1 cellular context compared by ENCODE assay signal in the genomic region with DNA sequence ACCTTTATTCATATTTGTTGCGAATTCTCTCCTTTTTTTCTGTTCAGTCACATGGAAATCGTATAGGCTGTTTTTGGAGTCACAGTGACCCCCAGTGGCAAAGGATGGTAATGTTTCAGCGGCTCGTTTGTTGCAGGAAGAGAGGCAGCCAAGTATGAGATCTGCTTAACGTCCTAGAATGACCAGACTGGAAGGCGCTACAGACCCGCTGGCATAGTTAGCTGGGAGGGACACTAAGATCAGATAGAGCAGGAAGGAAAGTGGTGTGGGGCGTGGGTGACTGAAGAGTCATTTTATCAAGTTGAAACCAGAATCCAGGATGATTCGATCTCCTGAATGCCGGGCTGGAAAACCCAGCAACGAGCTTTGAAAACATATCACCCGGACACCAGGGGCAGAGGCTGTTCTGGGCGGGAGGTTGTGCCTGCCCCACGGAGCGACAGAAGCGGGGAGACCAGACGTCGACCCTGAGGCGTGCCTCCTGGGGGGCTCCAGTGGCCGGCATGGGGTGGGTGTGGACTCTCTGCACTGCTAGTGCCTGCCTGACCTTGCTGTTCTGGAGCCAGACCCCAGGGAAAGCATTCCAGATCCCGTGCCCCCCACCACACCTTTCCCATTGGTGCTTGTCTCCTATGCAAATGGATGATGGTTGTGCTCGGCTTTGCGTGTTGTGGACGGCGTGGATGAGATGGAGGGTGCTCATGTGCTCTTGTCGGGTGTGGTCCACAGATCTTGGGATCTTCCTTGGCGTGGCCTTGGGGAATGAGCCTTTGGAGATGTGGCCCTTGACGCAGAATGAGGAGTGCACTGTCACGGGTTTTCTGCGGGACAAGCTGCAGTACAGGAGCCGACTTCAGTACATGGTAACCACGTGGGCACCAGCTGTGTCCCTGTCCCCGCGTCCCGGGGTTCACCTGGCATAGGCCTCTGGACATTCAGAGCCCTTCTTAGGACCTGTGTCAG.
TF ChIP-seq lines count a peak whose summit lies in the region.

No MANE protein-coding gene starts in this region.

TF ChIP-seq in K562, 482 proteins besides CTCF, POLR2A, EP300 and RAD21 (continued from another document and continues in another):
- TF ChIP-seq, protein P1, sequence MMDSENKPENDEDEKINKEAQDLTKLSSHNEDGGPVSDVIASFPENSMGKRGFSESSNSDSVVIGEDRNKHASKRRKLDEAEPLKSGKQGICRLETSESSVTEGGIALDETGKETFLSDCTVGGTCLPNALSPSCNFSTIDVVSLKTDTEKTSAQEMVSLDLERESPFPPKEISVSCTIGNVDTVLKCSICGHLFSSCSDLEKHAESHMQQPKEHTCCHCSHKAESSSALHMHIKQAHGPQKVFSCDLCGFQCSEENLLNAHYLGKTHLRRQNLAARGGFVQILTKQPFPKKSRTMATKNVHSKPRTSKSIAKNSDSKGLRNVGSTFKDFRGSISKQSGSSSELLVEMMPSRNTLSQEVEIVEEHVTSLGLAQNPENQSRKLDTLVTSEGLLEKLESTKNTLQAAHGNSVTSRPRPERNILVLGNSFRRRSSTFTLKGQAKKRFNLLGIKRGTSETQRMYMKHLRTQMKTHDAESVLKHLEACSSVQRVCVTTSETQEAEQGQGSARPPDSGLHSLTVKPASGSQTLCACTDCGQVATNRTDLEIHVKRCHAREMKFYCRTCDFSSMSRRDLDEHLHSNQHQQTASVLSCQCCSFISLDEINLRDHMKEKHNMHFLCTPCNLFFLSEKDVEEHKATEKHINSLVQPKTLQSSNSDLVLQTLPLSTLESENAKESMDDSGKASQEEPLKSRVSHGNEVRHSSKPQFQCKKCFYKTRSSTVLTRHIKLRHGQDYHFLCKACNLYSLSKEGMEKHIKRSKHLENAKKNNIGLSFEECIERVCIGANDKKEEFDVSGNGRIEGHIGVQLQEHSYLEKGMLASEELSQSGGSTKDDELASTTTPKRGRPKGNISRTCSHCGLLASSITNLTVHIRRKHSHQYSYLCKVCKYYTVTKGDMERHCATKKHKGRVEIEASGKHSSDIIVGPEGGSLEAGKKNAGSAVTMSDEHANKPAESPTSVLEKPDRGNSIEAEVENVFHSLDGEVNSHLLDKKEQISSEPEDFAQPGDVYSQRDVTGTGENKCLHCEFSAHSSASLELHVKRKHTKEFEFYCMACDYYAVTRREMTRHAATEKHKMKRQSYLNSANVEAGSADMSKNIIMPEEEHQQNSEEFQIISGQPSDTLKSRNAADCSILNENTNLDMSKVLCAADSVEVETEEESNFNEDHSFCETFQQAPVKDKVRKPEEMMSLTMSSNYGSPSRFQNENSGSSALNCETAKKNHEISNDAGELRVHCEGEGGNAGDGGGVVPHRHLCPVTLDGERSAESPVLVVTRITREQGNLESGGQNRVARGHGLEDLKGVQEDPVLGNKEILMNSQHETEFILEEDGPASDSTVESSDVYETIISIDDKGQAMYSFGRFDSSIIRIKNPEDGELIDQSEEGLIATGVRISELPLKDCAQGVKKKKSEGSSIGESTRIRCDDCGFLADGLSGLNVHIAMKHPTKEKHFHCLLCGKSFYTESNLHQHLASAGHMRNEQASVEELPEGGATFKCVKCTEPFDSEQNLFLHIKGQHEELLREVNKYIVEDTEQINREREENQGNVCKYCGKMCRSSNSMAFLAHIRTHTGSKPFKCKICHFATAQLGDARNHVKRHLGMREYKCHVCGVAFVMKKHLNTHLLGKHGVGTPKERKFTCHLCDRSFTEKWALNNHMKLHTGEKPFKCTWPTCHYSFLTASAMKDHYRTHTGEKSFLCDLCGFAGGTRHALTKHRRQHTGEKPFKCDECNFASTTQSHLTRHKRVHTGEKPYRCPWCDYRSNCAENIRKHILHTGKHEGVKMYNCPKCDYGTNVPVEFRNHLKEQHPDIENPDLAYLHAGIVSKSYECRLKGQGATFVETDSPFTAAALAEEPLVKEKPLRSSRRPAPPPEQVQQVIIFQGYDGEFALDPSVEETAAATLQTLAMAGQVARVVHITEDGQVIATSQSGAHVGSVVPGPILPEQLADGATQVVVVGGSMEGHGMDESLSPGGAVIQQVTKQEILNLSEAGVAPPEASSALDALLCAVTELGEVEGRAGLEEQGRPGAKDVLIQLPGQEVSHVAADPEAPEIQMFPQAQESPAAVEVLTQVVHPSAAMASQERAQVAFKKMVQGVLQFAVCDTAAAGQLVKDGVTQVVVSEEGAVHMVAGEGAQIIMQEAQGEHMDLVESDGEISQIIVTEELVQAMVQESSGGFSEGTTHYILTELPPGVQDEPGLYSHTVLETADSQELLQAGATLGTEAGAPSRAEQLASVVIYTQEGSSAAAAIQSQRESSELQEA (IDR thresholded peaks at IDR 0.05; ENCODE audit: low read depth) = no peak
- peak; percentile 38; the same call in 1 of the 2 replicates for TF ChIP-seq SMAD4 (CRISPR knock-in tag; conservative IDR thresholded peaks at IDR 0.05)
- peak; percentile 84 for TF ChIP-seq DPF2 (IDR thresholded peaks at IDR 0.05)
- TF ChIP-seq HMBOX1 (IDR thresholded peaks at IDR 0.05) = peak; percentile 74
- TF ChIP-seq GABPB2 (CRISPR knock-in tag; conservative IDR thresholded peaks at IDR 0.05) = no peak
- no peak for TF ChIP-seq KDM1A (IDR thresholded peaks at IDR 0.05)
- TF ChIP-seq ZMIZ1 (IDR thresholded peaks at IDR 0.05; ENCODE audit: low read depth in 2 of 2, low read length in 2 of 2) = no peak; a peak in 1 of 4 replicates
- TF ChIP-seq ILK (tag; IDR thresholded peaks at IDR 0.05; ENCODE audit: borderline replicate concordance, low read depth) = no peak
- TF ChIP-seq CC2D1A (IDR thresholded peaks at IDR 0.05) = peak; percentile 59; the same call in 1 of the 2 replicates
- TF ChIP-seq RBM15 (IDR thresholded peaks at IDR 0.05; ENCODE audit: insufficient read depth, low read length) = no peak
- TF ChIP-seq CBX3 (IDR thresholded peaks at IDR 0.05; ENCODE audit: borderline replicate concordance in 1 of 2, low read length in 2 of 2) = 0 out of 3 replicates have a peak, but pooled peaks of 1 of the 2 experiments have one; percentile 38
- peak; percentile 84 for TF ChIP-seq ZNF384 (IDR thresholded peaks at IDR 0.05; ENCODE audit: low read depth, low read length)
- TF ChIP-seq MCM7 (IDR thresholded peaks at IDR 0.05) = no peak
- no peak for TF ChIP-seq LARP7 (IDR thresholded peaks at IDR 0.05)
- no peak for TF ChIP-seq ADNP (tag; IDR thresholded peaks at IDR 0.05)
- no peak for TF ChIP-seq HNRNPLL (IDR thresholded peaks at IDR 0.05; ENCODE audit: low read depth, low read length, poor library complexity, severe bottlenecking)
- TF ChIP-seq FIP1L1 (IDR thresholded peaks at IDR 0.05; ENCODE audit: low read depth, low read length, poor library complexity, severe bottlenecking) = no peak
- TF ChIP-seq MYBL2 (IDR thresholded peaks at IDR 0.05; ENCODE audit: low read depth) = no peak
- TF ChIP-seq MYBL2 (CRISPR knock-in tag; IDR thresholded peaks at IDR 0.05; ENCODE audit: borderline replicate concordance) = no peak
- TF ChIP-seq, protein P2, sequence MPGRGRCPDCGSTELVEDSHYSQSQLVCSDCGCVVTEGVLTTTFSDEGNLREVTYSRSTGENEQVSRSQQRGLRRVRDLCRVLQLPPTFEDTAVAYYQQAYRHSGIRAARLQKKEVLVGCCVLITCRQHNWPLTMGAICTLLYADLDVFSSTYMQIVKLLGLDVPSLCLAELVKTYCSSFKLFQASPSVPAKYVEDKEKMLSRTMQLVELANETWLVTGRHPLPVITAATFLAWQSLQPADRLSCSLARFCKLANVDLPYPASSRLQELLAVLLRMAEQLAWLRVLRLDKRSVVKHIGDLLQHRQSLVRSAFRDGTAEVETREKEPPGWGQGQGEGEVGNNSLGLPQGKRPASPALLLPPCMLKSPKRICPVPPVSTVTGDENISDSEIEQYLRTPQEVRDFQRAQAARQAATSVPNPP (IDR thresholded peaks at IDR 0.05; ENCODE audit: borderline replicate concordance, insufficient read depth, insufficient read length) = no peak
- TF ChIP-seq SP1 (CRISPR knock-in tag; IDR thresholded peaks at IDR 0.05) = peak; percentile 60; the same call in 1 of the 2 replicates
- no peak for TF ChIP-seq HLTF (IDR thresholded peaks at IDR 0.05)
- no peak for TF ChIP-seq ZNF318 (IDR thresholded peaks at IDR 0.05; ENCODE audit: borderline replicate concordance in 1 of 2, low read depth in 1 of 2)
- TF ChIP-seq HNRNPK (IDR thresholded peaks at IDR 0.05; ENCODE audit: low read depth, low read length, poor library complexity, severe bottlenecking) = no peak
- TF ChIP-seq BRD9 (IDR thresholded peaks at IDR 0.05; ENCODE audit: low read depth, partially characterized antibody) = no peak
